ENCODE assay signal across 8 cellular contexts in genomic region chr5:157820593-157821252, GRCh38. TPM values are rescaled to one million over a fixed set of nuclear protein-coding genes. Genes with fewer than 3 reads are reported as not detected.
DNase-seq lines count a peak whose midpoint lies in the region; ATAC-seq and TF ChIP-seq lines count a peak whose summit lies in the region.

No MANE protein-coding gene starts in this region.

- no peak for TF ChIP-seq EP300 in suprapubic skin (IDR thresholded peaks at IDR 0.05)

- H3K36me3 ChIP-seq in adipocyte (ENCODE audit: control insufficient read depth, insufficient read depth, low read length, severe bottlenecking), result peaks cover 9% of the 10 kb centered on the region
- H3K36me3 ChIP-seq in suprapubic skin, result no peaks in the 10 kb centered on the region

- no peak for DNase-seq in activated naive CD8-positive, alpha-beta T cell treated with anti-CD3 and anti-CD28 coated beads, Interleukin-2, amount 50 U/mL, for 24 hours
- peak; percentile 11 for DNase-seq in NB4 (ENCODE audit: low read depth)
- peak; percentile 88 for DNase-seq in adipocyte (ENCODE audit: low read depth)
- DNase-seq in iris pigment epithelial cell (ENCODE audit: low read depth), result peak; percentile 68
- no peak for DNase-seq in suprapubic skin (ENCODE audit: low spot score in 2 of 2)
- DNase-seq in cortex of kidney (lab: John Stamatoyannopoulos, UW), result no peak

- H3K27ac Mint-ChIP-seq in activated naive CD8-positive, alpha-beta T cell, result peak overlapping the region; percentile 75
- H3K27ac Mint-ChIP-seq in activated naive CD8-positive, alpha-beta T cell treated with anti-CD3 and anti-CD28 coated beads, Interleukin-2, amount 50 U/mL, for 24 hours, result no peak overlapping the region

- peaks cover 16% of the 10 kb centered on the region for H3K36me3 Mint-ChIP-seq in activated naive CD8-positive, alpha-beta T cell
- peaks cover 27% of the 10 kb centered on the region for H3K36me3 Mint-ChIP-seq in activated naive CD8-positive, alpha-beta T cell treated with anti-CD3 and anti-CD28 coated beads, Interleukin-2, amount 50 U/mL, for 24 hours (ENCODE audit: low read depth)

- peak overlapping the region; percentile 34 for H3K9ac ChIP-seq in adipocyte (ENCODE audit: low read length)

- TF ChIP-seq POLR2A in NB4 (IDR thresholded peaks at IDR 0.05; ENCODE audit: extremely low read depth, insufficient read length) (no peak), suprapubic skin (IDR thresholded peaks at IDR 0.05) (no peak)

- 34% methylated on average over 6 of the region's 6 CpGs for whole genome bisulfite sequencing in suprapubic skin

- H3K9me3 Mint-ChIP-seq in activated naive CD8-positive, alpha-beta T cell (ENCODE audit: low read depth), result no peaks in the 10 kb centered on the region
- peaks cover 6% of the 10 kb centered on the region for H3K9me3 Mint-ChIP-seq in activated naive CD8-positive, alpha-beta T cell treated with anti-CD3 and anti-CD28 coated beads, Interleukin-2, amount 50 U/mL, for 24 hours

- no peaks in the 10 kb centered on the region for H3K27me3 Mint-ChIP-seq in activated naive CD8-positive, alpha-beta T cell
- H3K27me3 Mint-ChIP-seq in activated naive CD8-positive, alpha-beta T cell treated with anti-CD3 and anti-CD28 coated beads, Interleukin-2, amount 50 U/mL, for 24 hours, result no peaks in the 10 kb centered on the region

- H3K9me3 ChIP-seq in adipocyte (ENCODE audit: control insufficient read depth, low read length) (no peaks in the 10 kb centered on the region), suprapubic skin (no peaks in the 10 kb centered on the region)

- TF ChIP-seq CTCF in NB4 (IDR thresholded peaks at IDR 0.05; ENCODE audit: low read depth, low read length) (no peak), suprapubic skin (IDR thresholded peaks at IDR 0.05) (peak; percentile 7 to 31)

- H3K4me3 ChIP-seq in NB4 (ENCODE audit: low read depth, low read length), result no peak overlapping the region
- H3K4me3 ChIP-seq in adipocyte (ENCODE audit: low read length), result no peak overlapping the region
- H3K4me3 ChIP-seq in suprapubic skin, result no peak overlapping the region

- no peak overlapping the region for H3K4me3 Mint-ChIP-seq in activated naive CD8-positive, alpha-beta T cell
- H3K4me3 Mint-ChIP-seq in activated naive CD8-positive, alpha-beta T cell treated with anti-CD3 and anti-CD28 coated beads, Interleukin-2, amount 50 U/mL, for 24 hours, result no peak overlapping the region

- no peak overlapping the region for H3K27ac ChIP-seq in suprapubic skin

- peaks cover 40% of the 10 kb centered on the region for H3K4me1 ChIP-seq in adipocyte (ENCODE audit: control insufficient read depth, insufficient read depth, low read length)
- H3K4me1 ChIP-seq in suprapubic skin, result peaks cover 28% of the 10 kb centered on the region

- peaks cover 37% of the 10 kb centered on the region for H3K4me1 Mint-ChIP-seq in activated naive CD8-positive, alpha-beta T cell (ENCODE audit: low read depth)
- H3K4me1 Mint-ChIP-seq in activated naive CD8-positive, alpha-beta T cell treated with anti-CD3 and anti-CD28 coated beads, Interleukin-2, amount 50 U/mL, for 24 hours, result peaks cover 29% of the 10 kb centered on the region

- ATAC-seq in activated naive CD8-positive, alpha-beta T cell treated with anti-CD3 and anti-CD28 coated beads, Interleukin-2, amount 50 U/mL, for 24 hours, result no peak
- ATAC-seq in GM19397 (IDR thresholded peaks at IDR 0.05; ENCODE audit: unreplicated experiment), result no peak

- H3K27me3 ChIP-seq in adipocyte (replicated peaks; ENCODE audit: control insufficient read depth, insufficient read depth, low read length), result no peaks in the 10 kb centered on the region
- no peaks in the 10 kb centered on the region for H3K27me3 ChIP-seq in suprapubic skin

RNA-seq across cellular contexts. Expression of gene CLINT1, which starts 38.2 kb away (rescaled TPM):
- total RNA-seq in suprapubic skin, result 100 to 1,000 TPM; 112 to 220 (median 136) TPM

Comparison
In these comparisons a context has a peak if more than half of its experiments do, and no peak if none do; other contexts are left out.
1. DNase-seq: peak in NB4 (single experiment), adipocyte (single experiment) and iris pigment epithelial cell (single experiment); none in activated naive CD8-positive, alpha-beta T cell treated with anti-CD3 and anti-CD28 coated beads, Interleukin-2, amount 50 U/mL, for 24 hours (single experiment), suprapubic skin (0 of 2) and cortex of kidney (single experiment).